ENCODE assay signal across 1 cellular context in the genomic region with DNA sequence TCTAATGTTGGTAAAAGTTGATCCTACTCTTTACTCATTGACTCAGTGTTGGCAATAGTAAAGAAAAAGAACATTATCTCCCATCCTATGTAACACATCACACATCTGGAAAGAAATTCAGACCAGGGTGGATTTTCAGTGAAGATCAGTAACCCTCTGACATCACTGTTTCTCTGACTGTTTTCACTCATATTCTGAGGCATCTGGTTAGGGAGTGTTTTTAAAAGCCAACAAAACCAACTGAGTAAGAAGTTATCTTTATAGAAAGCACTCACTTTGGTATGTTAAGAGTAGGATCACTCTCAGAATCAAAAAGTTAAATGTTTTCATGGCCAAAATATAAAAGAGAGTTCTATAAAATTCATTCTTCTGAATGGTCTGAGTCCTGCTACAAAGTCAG.
TF ChIP-seq lines count a peak whose summit lies in the region.

No MANE protein-coding gene starts in this region.

TF ChIP-seq in IMR-90, 13 proteins besides CTCF, POLR2A, EP300 and RAD21 (continued from another document):
- TF ChIP-seq, protein P1, sequence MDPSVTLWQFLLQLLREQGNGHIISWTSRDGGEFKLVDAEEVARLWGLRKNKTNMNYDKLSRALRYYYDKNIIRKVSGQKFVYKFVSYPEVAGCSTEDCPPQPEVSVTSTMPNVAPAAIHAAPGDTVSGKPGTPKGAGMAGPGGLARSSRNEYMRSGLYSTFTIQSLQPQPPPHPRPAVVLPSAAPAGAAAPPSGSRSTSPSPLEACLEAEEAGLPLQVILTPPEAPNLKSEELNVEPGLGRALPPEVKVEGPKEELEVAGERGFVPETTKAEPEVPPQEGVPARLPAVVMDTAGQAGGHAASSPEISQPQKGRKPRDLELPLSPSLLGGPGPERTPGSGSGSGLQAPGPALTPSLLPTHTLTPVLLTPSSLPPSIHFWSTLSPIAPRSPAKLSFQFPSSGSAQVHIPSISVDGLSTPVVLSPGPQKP (IDR thresholded peaks at IDR 0.05; ENCODE audit: borderline replicate concordance, low read depth, low read length): no peak
- no peak for TF ChIP-seq BHLHE40 (IDR thresholded peaks at IDR 0.05; ENCODE audit: low read depth, low read length)
- TF ChIP-seq NFE2L2 (IDR thresholded peaks at IDR 0.05; ENCODE audit: low read depth, low read length): no peak
- no peak for TF ChIP-seq CEBPB (IDR thresholded peaks at IDR 0.05; ENCODE audit: low read depth, low read length)
- no peak for TF ChIP-seq MXI1 (IDR thresholded peaks at IDR 0.05; ENCODE audit: borderline replicate concordance, low read depth, low read length)
